In the genomic region with DNA sequence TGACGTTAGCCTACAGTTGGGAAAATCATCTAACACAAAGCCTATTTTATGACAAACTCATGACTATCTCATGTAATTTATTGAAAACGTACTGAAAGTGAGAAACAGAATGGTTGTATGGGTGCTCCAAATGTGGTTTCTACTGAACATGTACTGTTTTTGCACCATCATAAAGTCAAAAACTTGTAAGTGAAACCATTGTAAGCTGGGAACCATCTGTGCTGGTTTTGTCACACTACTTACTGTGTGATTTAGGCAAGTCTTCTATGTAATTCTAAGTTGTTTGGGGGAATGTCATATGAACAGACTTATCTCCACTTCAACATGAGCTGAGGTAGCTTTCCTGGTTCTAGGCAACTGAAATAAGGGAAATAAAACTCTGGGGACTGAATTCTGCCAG, we compare ENCODE assay signal across 26 cellular contexts.
"Had no signal": no experiment of that assay in that cellular context is flagged by ENCODE, and none has a peak within 500 bp of the region (broad histone marks: within the 10 kb centered on the region; RNA-seq: fewer than 3 reads in every experiment).

No MANE protein-coding gene starts in this region.

- DNase-seq: left ventricle myocardium inferior; mesendoderm; naive B cell; natural killer cell; nephron progenitor cell; occipital lobe; ovary; stimulated activated CD4-positive, alpha-beta T cell treated with anti-CD3 and anti-CD28 coated beads, Interleukin-1b, Interleukin-23, amount 100 ng/mL, for 48 hours; stimulated activated CD4-positive, alpha-beta T cell treated with anti-CD3 and anti-CD28 coated beads, Interleukin-2, amount 100 ng/mL, for 48 hours; stimulated activated CD4-positive, alpha-beta T cell treated with anti-CD3 and anti-CD28 coated beads, Interleukin-4, amount 100 ng/mL, for 4 hours; stimulated activated CD8-positive, alpha-beta memory T cell treated with anti-CD3 and anti-CD28 coated beads, Interleukin-4, amount 100 ng/mL, for 48 hours; stimulated activated naive CD4-positive, alpha-beta T cell treated with Interleukin-2 at 50 U/mL for 16 hours; stimulated activated naive CD8-positive, alpha-beta T cell treated with anti-CD3 and anti-CD28 coated beads, Interleukin-15, amount 100 ng/mL, for 72 hours; substantia nigra; uterus had no signal

- H3K27me3 Mint-ChIP-seq: type B pancreatic cell had no signal

- H3K4me2 ChIP-seq: neural progenitor cell, smooth muscle cell had no signal

- H3K9me3 ChIP-seq: left ventricle myocardium inferior, neutrophil, ovary, right atrium auricular region, right lobe of liver, tibial nerve, uterus had no signal

- ATAC-seq: natural killer cell; right lobe of liver; stimulated activated memory B cell treated with anti-CD40 and anti-IgM and Interleukin-4, amounts not matched to agents 10 μg/mL and 1 μg/mL and 100 μg/mL, for 72 hours; stimulated activated naive CD8-positive, alpha-beta T cell treated with anti-CD3 and anti-CD28 coated beads, Interleukin-15, amount 100 ng/mL, for 72 hours had no signal

- H3K27ac Mint-ChIP-seq: mesothelial cell of epicardium; natural killer cell; nephron progenitor cell; neural progenitor cell; progenitor cell of endocrine pancreas; stimulated activated memory B cell treated with anti-CD40 and anti-IgM and Interleukin-4, amounts not matched to agents 10 μg/mL and 1 μg/mL and 100 μg/mL, for 72 hours; type B pancreatic cell had no signal

- H3K27me3 ChIP-seq: neutrophil, ovary, right atrium auricular region, right lobe of liver, tibial nerve, uterus had no signal

- H3K9me3 Mint-ChIP-seq: mesothelial cell of epicardium; naive B cell; natural killer cell; nephron progenitor cell; neural progenitor cell; stimulated activated memory B cell treated with anti-CD40 and anti-IgM and Interleukin-4, amounts not matched to agents 10 μg/mL and 1 μg/mL and 100 μg/mL, for 72 hours; stimulated activated naive CD8-positive, alpha-beta T cell treated with anti-CD3 and anti-CD28 coated beads, Interleukin-15, amount 100 ng/mL, for 72 hours; type B pancreatic cell had no signal

- H3K9ac ChIP-seq: neural progenitor cell had no signal

- H3K36me3 Mint-ChIP-seq: mesothelial cell of epicardium; naive B cell; natural killer cell; neural progenitor cell; stimulated activated memory B cell treated with anti-CD40 and anti-IgM and Interleukin-4, amounts not matched to agents 10 μg/mL and 1 μg/mL and 100 μg/mL, for 72 hours; type B pancreatic cell had no signal

- H2AFZ ChIP-seq: neural progenitor cell had no signal

- H3K4me1 ChIP-seq: right lobe of liver, uterus had no signal

- H3K4me3 Mint-ChIP-seq: mesothelial cell of epicardium; naive B cell; natural killer cell; nephron progenitor cell; neural progenitor cell; stimulated activated memory B cell treated with anti-CD40 and anti-IgM and Interleukin-4, amounts not matched to agents 10 μg/mL and 1 μg/mL and 100 μg/mL, for 72 hours; stimulated activated naive CD8-positive, alpha-beta T cell treated with anti-CD3 and anti-CD28 coated beads, Interleukin-15, amount 100 ng/mL, for 72 hours; type B pancreatic cell had no signal

- H3K27ac ChIP-seq: left ventricle myocardium inferior, neural progenitor cell, neutrophil, ovary, right atrium auricular region, right lobe of liver, tibial nerve, uterus had no signal

- H3K36me3 ChIP-seq: left ventricle myocardium inferior, neural progenitor cell, neutrophil, ovary, right atrium auricular region, right lobe of liver, tibial nerve, uterus had no signal

- H3K4me3 ChIP-seq: left ventricle myocardium inferior, lung, neural progenitor cell, ovary, right atrium auricular region, right lobe of liver, smooth muscle cell, tibial nerve, uterus had no signal

- H3K4me1 Mint-ChIP-seq: naive B cell; natural killer cell; stimulated activated memory B cell treated with anti-CD40 and anti-IgM and Interleukin-4, amounts not matched to agents 10 μg/mL and 1 μg/mL and 100 μg/mL, for 72 hours; stimulated activated naive CD8-positive, alpha-beta T cell treated with anti-CD3 and anti-CD28 coated beads, Interleukin-15, amount 100 ng/mL, for 72 hours had no signal
